12 cellular contexts compared by ENCODE assay signal in genomic region chr11:126695293-126695692, GRCh38.
"Had no signal": no experiment of that assay in that cellular context is flagged by ENCODE, and none has a peak within 500 bp of the region (broad histone marks: within the 10 kb centered on the region; RNA-seq: fewer than 3 reads in every experiment).

No MANE protein-coding gene starts in this region.

- H3K4me3 ChIP-seq: gastrocnemius medialis, heart right ventricle, lung, ovary, spleen had no signal

- H3K27ac Mint-ChIP-seq: activated naive CD4-positive, alpha-beta T cell treated with anti-CD3 and anti-CD28 coated beads, Interleukin-2, amount 10 ng/mL, durations not matched to agents 7 days and 5 days; activated T-helper 2 cell treated with anti-CD3 and anti-CD28 coated beads, Interferon-gamma antibody, Interleukin-2, Interleukin-4, amounts not matched to agents 10 μg/mL and 5 μg/mL and 100 μg/mL, durations not matched to agents 14 hours and 24 hours and 36 hours; mesothelial cell of epicardium had no signal

- H3K4me3 Mint-ChIP-seq: activated naive CD4-positive, alpha-beta T cell treated with anti-CD3 and anti-CD28 coated beads, Interleukin-2, amount 10 ng/mL, durations not matched to agents 7 days and 5 days; mesothelial cell of epicardium had no signal

- H3K36me3 ChIP-seq: gastrocnemius medialis, heart right ventricle, ovary, spleen had no signal

- H3K9me3 Mint-ChIP-seq: activated naive CD4-positive, alpha-beta T cell treated with anti-CD3 and anti-CD28 coated beads, Interleukin-2, amount 10 ng/mL, durations not matched to agents 7 days and 5 days; activated T-helper 2 cell treated with anti-CD3 and anti-CD28 coated beads, Interferon-gamma antibody, Interleukin-2, Interleukin-4, amounts not matched to agents 10 μg/mL and 5 μg/mL and 100 μg/mL, durations not matched to agents 14 hours and 24 hours and 36 hours had no signal

- H3K36me3 Mint-ChIP-seq: activated naive CD4-positive, alpha-beta T cell treated with anti-CD3 and anti-CD28 coated beads, Interleukin-2, amount 10 ng/mL, durations not matched to agents 7 days and 5 days; mesothelial cell of epicardium had no signal

- DNase-seq: activated CD4-positive, CD25-positive, alpha-beta regulatory T cell treated with anti-CD3 and anti-CD28 coated beads, Interleukin-2, amount 50 U/mL, for 72 hours; activated naive CD4-positive, alpha-beta T cell treated with anti-CD3 and anti-CD28 coated beads, Interleukin-2, amount 10 ng/mL, durations not matched to agents 7 days and 5 days; gastrocnemius medialis; heart right ventricle; ovary; spleen; T-helper 9 cell had no signal

- H3K27ac ChIP-seq: epithelial cell of prostate, gastrocnemius medialis, heart right ventricle, ovary, spleen had no signal

- H3K27me3 ChIP-seq: gastrocnemius medialis, ovary had no signal

- H3K4me1 Mint-ChIP-seq: activated naive CD4-positive, alpha-beta T cell treated with anti-CD3 and anti-CD28 coated beads, Interleukin-2, amount 10 ng/mL, durations not matched to agents 7 days and 5 days; mesothelial cell of epicardium had no signal

- H3K4me1 ChIP-seq: gastrocnemius medialis, heart right ventricle, spleen had no signal

- H3K9me3 ChIP-seq: gastrocnemius medialis, ovary had no signal

- ATAC-seq: gastrocnemius medialis, heart right ventricle, sciatic nerve had no signal
